ENCODE assay signal across 13 cellular contexts in the genomic region with DNA sequence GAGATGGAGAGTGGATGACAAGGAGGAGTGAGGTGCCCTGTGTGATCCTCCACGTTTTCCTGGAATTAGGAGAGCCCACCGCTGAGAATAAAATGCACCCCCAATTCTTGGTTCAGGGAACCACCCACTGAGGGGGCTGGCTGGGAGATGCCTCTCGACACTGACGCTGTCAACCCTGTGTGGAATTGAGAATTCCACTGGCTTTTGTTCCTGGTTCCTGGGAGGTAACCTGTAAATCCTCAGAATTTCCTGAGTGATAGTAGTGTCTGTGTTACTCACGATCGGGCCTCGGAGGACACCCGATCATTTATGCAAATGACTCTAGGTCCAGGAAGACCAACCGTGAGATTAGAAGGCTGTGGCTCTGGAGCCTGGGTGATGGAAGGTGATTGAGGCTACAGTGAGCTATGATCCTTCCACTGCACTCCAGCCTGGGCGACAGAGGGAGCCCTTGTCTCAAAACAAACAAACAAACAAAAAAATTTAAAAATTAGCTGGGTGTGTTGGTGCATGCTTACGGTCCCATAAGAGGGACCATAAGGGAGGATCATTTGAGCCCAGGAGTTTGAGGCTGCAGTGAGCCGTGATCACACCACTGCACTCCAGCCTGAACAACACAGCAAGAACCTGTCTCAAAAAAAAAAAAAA. TPM values are rescaled to one million over a fixed set of nuclear protein-coding genes. Genes with fewer than 3 reads are reported as not detected.
DNase-seq lines count a peak whose midpoint lies in the region; ATAC-seq, FAIRE-seq and TF ChIP-seq lines count a peak whose summit lies in the region.
"Had no signal": no experiment of that assay in that cellular context is flagged by ENCODE, and none has a peak within 500 bp of the region (broad histone marks: within the 10 kb centered on the region; RNA-seq: fewer than 3 reads in every experiment).

No MANE protein-coding gene starts in this region.

- no peak overlapping the region for H3K4me3 Mint-ChIP-seq in glutamatergic neuron (ENCODE audit: unreplicated experiment)
- H3K4me3 Mint-ChIP-seq: stimulated activated effector memory CD8-positive, alpha-beta T cell treated with anti-CD3 and anti-CD28 coated beads, Interleukin-12 subunit alpha, Interleukin-12 subunit beta, amount 100 ng/mL, for 72 hours had no signal

- H3K27ac ChIP-seq in HL-60 (replicated peaks) = no peak overlapping the region
- H3K27ac ChIP-seq in lung (ENCODE audit: low read depth in 1 of 2, low read length in 1 of 2) = no peak overlapping the region
- H3K27ac ChIP-seq in caudate nucleus (ENCODE audit: low read depth, low read length) = no peak overlapping the region

- no peak overlapping the region for H3K4me3 ChIP-seq in HL-60 (replicated peaks; ENCODE audit: insufficient read depth, low read length)
- H3K4me3 ChIP-seq in bronchial epithelial cell (ENCODE audit: low read depth, low read length) = no peak overlapping the region
- H3K4me3 ChIP-seq in lung = no peak overlapping the region

- H3K4me1 Mint-ChIP-seq in glutamatergic neuron (ENCODE audit: low read depth, unreplicated experiment) = peaks cover 33% of the 10 kb centered on the region
- H3K4me1 Mint-ChIP-seq: stimulated activated effector memory CD8-positive, alpha-beta T cell treated with anti-CD3 and anti-CD28 coated beads, Interleukin-12 subunit alpha, Interleukin-12 subunit beta, amount 100 ng/mL, for 72 hours had no signal

- H3K36me3 Mint-ChIP-seq in glutamatergic neuron (ENCODE audit: unreplicated experiment) = no peaks in the 10 kb centered on the region
- H3K36me3 Mint-ChIP-seq: stimulated activated effector memory CD8-positive, alpha-beta T cell treated with anti-CD3 and anti-CD28 coated beads, Interleukin-12 subunit alpha, Interleukin-12 subunit beta, amount 100 ng/mL, for 72 hours had no signal

- ATAC-seq in lung (ENCODE audit: insufficient read depth, low FRiP score) = no peak
- no peak for ATAC-seq in stimulated activated naive CD8-positive, alpha-beta T cell treated with anti-CD3 and anti-CD28 coated beads, Interleukin-15, Interleukin-2, amounts not matched to agents 100 U/mL and 50 U/mL, for 24 hours
- ATAC-seq: stimulated activated effector memory CD8-positive, alpha-beta T cell treated with anti-CD3 and anti-CD28 coated beads, Interleukin-12 subunit alpha, Interleukin-12 subunit beta, amount 100 ng/mL, for 72 hours had no signal

- TF ChIP-seq CTCF in D721Med (IDR thresholded peaks at IDR 0.05; ENCODE audit: insufficient read depth, missing control alignments) (peak; percentile 24), HL-60 (IDR thresholded peaks at IDR 0.05; ENCODE audit: insufficient read depth, low read length) (peak; percentile 8), bronchial epithelial cell (IDR thresholded peaks at IDR 0.05; ENCODE audit: insufficient read depth, low read length, severe bottlenecking) (peak; percentile 53), lung (IDR thresholded peaks at IDR 0.05; ENCODE audit: control extremely low read depth, extremely low read depth) (peak; percentile 1), glutamatergic neuron (IDR thresholded peaks at IDR 0.05; ENCODE audit: partially characterized antibody, unreplicated experiment) (no peak)

- H3K27me3 Mint-ChIP-seq in glutamatergic neuron (ENCODE audit: unreplicated experiment) = peaks cover 12% of the 10 kb centered on the region

- H3K9me3 ChIP-seq in lung (ENCODE audit: control insufficient read depth in 2 of 2, insufficient read depth in 1 of 2, low read length in 1 of 2) = no peaks in the 10 kb centered on the region

- 60 to 68% methylated on average over 12 of the region's 12 CpGs for WGBS in lung, 2 donors

- peaks cover 0 to 3% of the 10 kb centered on the region in 2 donors for H3K4me1 ChIP-seq in lung (ENCODE audit: control insufficient read depth in 2 of 2, insufficient read depth in 2 of 2, low read length in 2 of 2)

- H3K27me3 ChIP-seq in HL-60 (ENCODE audit: insufficient read depth, poor library complexity, severe bottlenecking) = no peaks in the 10 kb centered on the region
- H3K27me3 ChIP-seq in bronchial epithelial cell (ENCODE audit: control insufficient read depth, insufficient read depth, low read length) = no peaks in the 10 kb centered on the region
- H3K27me3 ChIP-seq in lung (ENCODE audit: control insufficient read depth, insufficient read depth) = no peaks in the 10 kb centered on the region

- FAIRE-seq in D721Med (lab: Jason Lieb, UNC) (no peak), bronchial epithelial cell (lab: Jason Lieb, UNC) (no peak)
- FAIRE-seq: colon had no signal

- H3K27ac Mint-ChIP-seq in glutamatergic neuron (ENCODE audit: unreplicated experiment) = no peak overlapping the region
- H3K27ac Mint-ChIP-seq: stimulated activated effector memory CD8-positive, alpha-beta T cell treated with anti-CD3 and anti-CD28 coated beads, Interleukin-12 subunit alpha, Interleukin-12 subunit beta, amount 100 ng/mL, for 72 hours had no signal

- no peak for DNase-seq in D721Med (ENCODE audit: insufficient read length, low spot score)
- DNase-seq in HL-60 (ENCODE audit: low read depth in 1 of 2, low spot score in 1 of 2) = no peak
- no peak for DNase-seq in bronchial epithelial cell (ENCODE audit: low read depth)
- DNase-seq in lung (ENCODE audit: low spot score) = no peak
- no peak for DNase-seq in NCI-H2227 (lab: John Stamatoyannopoulos, UW; ENCODE audit: unreplicated experiment)
- no peak for DNase-seq in caudate nucleus (lab: John Stamatoyannopoulos, UW)
- DNase-seq in stimulated activated naive CD8-positive, alpha-beta T cell treated with anti-CD3 and anti-CD28 coated beads, Interleukin-15, Interleukin-2, amounts not matched to agents 100 U/mL and 50 U/mL, for 24 hours = no peak
- no peak for DNase-seq in glutamatergic neuron
- DNase-seq: activated CD4-positive, CD25-positive, alpha-beta regulatory T cell treated with anti-CD3 and anti-CD28 coated beads, Interleukin-2, amount 50 U/mL, for 72 hours; activated gamma-delta T cell treated with Interleukin-2 at 50 U/mL for 16 hours; SIG-M5 had no signal

- H3K36me3 ChIP-seq in bronchial epithelial cell (ENCODE audit: control insufficient read depth, insufficient read depth, low read length) (no peaks in the 10 kb centered on the region), lung (ENCODE audit: control insufficient read depth in 2 of 2, insufficient read depth in 2 of 2, low read length in 2 of 2) (no peaks in the 10 kb centered on the region)

- peaks cover 16% of the 10 kb centered on the region for H3K9me3 Mint-ChIP-seq in glutamatergic neuron (ENCODE audit: unreplicated experiment)
- H3K9me3 Mint-ChIP-seq: stimulated activated effector memory CD8-positive, alpha-beta T cell treated with anti-CD3 and anti-CD28 coated beads, Interleukin-12 subunit alpha, Interleukin-12 subunit beta, amount 100 ng/mL, for 72 hours had no signal

RNA-seq across cellular contexts. Expression of gene PRPSAP1, which starts 11.7 kb away (rescaled TPM):
- total RNA-seq in bronchial epithelial cell = 29.2 and 30.5 TPM in 2 replicates
- 10 to 100 TPM; 35.1 to 74.7 TPM for total RNA-seq in lung
- 10 to 100 TPM; 29.8 to 34.0 TPM for polyA plus RNA-seq in lung
- total RNA-seq in glutamatergic neuron (ENCODE audit: unreplicated experiment) = 68.5 TPM

RNA-seq across cellular contexts. Expression of gene SPHK1, which starts 19.0 kb away (rescaled TPM):
- total RNA-seq in bronchial epithelial cell (76.1 and 80.1 TPM in 2 replicates), lung (10 to 100 TPM; 13.7 to 17.6 TPM), glutamatergic neuron (ENCODE audit: unreplicated experiment) (3.1 TPM)
- polyA plus RNA-seq in lung = 10 to 100 TPM; 11.0 to 82.4 TPM

RNA-seq across cellular contexts. Expression of gene QRICH2, which starts 57.3 kb away (rescaled TPM):
- total RNA-seq in bronchial epithelial cell (2.1 and 3.8 TPM in 2 replicates), lung (1 to 10 TPM; 2.3 to 3.0 TPM), glutamatergic neuron (ENCODE audit: unreplicated experiment) (12.2 TPM)
- 1 to 10 TPM; 2.5 to 4.7 TPM for polyA plus RNA-seq in lung
